Comparison of ENCODE assay signal across 12 cellular contexts in genomic region chr5:1106385-1107166, GRCh38. TPM values are rescaled to one million over a fixed set of nuclear protein-coding genes. Genes with fewer than 3 reads are reported as not detected.
DNase-seq lines count a peak whose midpoint lies in the region; ATAC-seq and TF ChIP-seq lines count a peak whose summit lies in the region.
"Had no signal": no experiment of that assay in that cellular context is flagged by ENCODE, and none has a peak within 500 bp of the region (broad histone marks: within the 10 kb centered on the region; RNA-seq: fewer than 3 reads in every experiment).

No MANE protein-coding gene starts in this region.

- no peak for TF ChIP-seq EP300 in esophagus muscularis mucosa (IDR thresholded peaks at IDR 0.05)

- H3K27ac ChIP-seq in esophagus muscularis mucosa (replicated peaks in 1 of 4) = peak overlapping the region in 3 of 4 donors; percentile 46 to 70 (median 68)
- H3K27ac ChIP-seq: KMS-11, parathyroid adenoma had no signal

- CTCF ChIA-PET in activated CD4-positive, alpha-beta memory T cell treated with anti-CD3 and anti-CD28 coated beads, Interleukin-2, amount 10 ng/mL, durations not matched to agents 7 days and 5 days (lab: Charles Lee) = interaction anchor here (1.5 kb wide), 1 partner anchor 34 kb away, joined by 10 read pairs; no protein-coding TSS in a partner anchor
- CTCF ChIA-PET in activated CD4-positive, alpha-beta memory T cell treated with anti-CD3 and anti-CD28 coated beads for 36 hours (lab: Charles Lee) = no interaction called here
- CTCF ChIA-PET in activated B cell treated with CpG ODN at 0.5 μM for 24 hours (lab: Charles Lee) (interaction anchor here (1.2 kb wide), 1 partner anchor 27 kb away, joined by 3 read pairs; no protein-coding TSS in a partner anchor), GM10248 (lab: Yijun Ruan, JAX) (interaction anchor here (1.1 to 1.4 kb wide), 4 partner anchors 10 to 111 kb away, joined by 3 to 4 read pairs (median 4); no protein-coding TSS in a partner anchor)

- H3K4me3 ChIP-seq in esophagus muscularis mucosa = no peak overlapping the region

- 82% methylated on average over 23 of the region's 23 CpGs for WGBS in esophagus muscularis mucosa

- ATAC-seq in activated B cell treated with CpG ODN at 0.5 μM for 24 hours (ENCODE audit: low read depth) = no peak
- ATAC-seq in HG03469 (IDR thresholded peaks at IDR 0.05; ENCODE audit: unreplicated experiment) = no peak

- intact Hi-C loops in activated CD4-positive, alpha-beta memory T cell treated with anti-CD3 and anti-CD28 coated beads for 36 hours (cut with micrococcal nuclease) = no loop called here
- intact Hi-C loops in activated B cell treated with CpG ODN at 0.5 μM for 24 hours (cut with micrococcal nuclease) (no loop called here), esophagus muscularis mucosa (cut with DNase I) (no loop called here)

- no peak for DNase-seq in activated CD4-positive, alpha-beta memory T cell treated with anti-CD3 and anti-CD28 coated beads, Interleukin-2, amount 10 ng/mL, durations not matched to agents 7 days and 5 days
- DNase-seq in activated CD4-positive, alpha-beta memory T cell treated with anti-CD3 and anti-CD28 coated beads for 36 hours = no peak
- DNase-seq in activated B cell treated with CpG ODN at 0.5 μM for 24 hours (no peak), esophagus muscularis mucosa (ENCODE audit: extremely low spot score) (no peak), GM10248 (ENCODE audit: extremely low spot score) (no peak), NCI-H128 (lab: John Stamatoyannopoulos, UW; ENCODE audit: unreplicated experiment) (no peak)
- DNase-seq in stimulated activated CD8-positive, alpha-beta memory T cell treated with anti-CD3 and anti-CD28 coated beads, Interleukin-4, amount 100 ng/mL, for 48 hours = peak; percentile 49
- DNase-seq: activated CD4-positive, CD25-positive, alpha-beta regulatory T cell; cerebellar nuclear complex had no signal

- no peaks in the 10 kb centered on the region for H3K9me3 ChIP-seq in esophagus muscularis mucosa

- H3K4me3 Mint-ChIP-seq in activated CD4-positive, alpha-beta memory T cell treated with anti-CD3 and anti-CD28 coated beads, Interleukin-2, amount 10 ng/mL, durations not matched to agents 7 days and 5 days = no peak overlapping the region
- no peak overlapping the region for H3K4me3 Mint-ChIP-seq in activated CD4-positive, alpha-beta memory T cell treated with anti-CD3 and anti-CD28 coated beads for 36 hours
- H3K4me3 Mint-ChIP-seq in activated B cell treated with CpG ODN at 0.5 μM for 24 hours = peak overlapping the region; percentile 11

- peaks cover 4% of the 10 kb centered on the region for H3K36me3 Mint-ChIP-seq in activated CD4-positive, alpha-beta memory T cell treated with anti-CD3 and anti-CD28 coated beads, Interleukin-2, amount 10 ng/mL, durations not matched to agents 7 days and 5 days (ENCODE audit: low read depth)
- H3K36me3 Mint-ChIP-seq in activated CD4-positive, alpha-beta memory T cell treated with anti-CD3 and anti-CD28 coated beads for 36 hours = no peaks in the 10 kb centered on the region
- H3K36me3 Mint-ChIP-seq in activated B cell treated with CpG ODN at 0.5 μM for 24 hours (ENCODE audit: low read depth) = peaks cover 2% of the 10 kb centered on the region

- H3K4me1 ChIP-seq in esophagus muscularis mucosa = peaks cover 84 to 95% (median 91%) of the 10 kb centered on the region in 4 donors

- H3K27me3 Mint-ChIP-seq in activated CD4-positive, alpha-beta memory T cell treated with anti-CD3 and anti-CD28 coated beads, Interleukin-2, amount 10 ng/mL, durations not matched to agents 7 days and 5 days = peaks cover 1% of the 10 kb centered on the region
- H3K27me3 Mint-ChIP-seq in activated CD4-positive, alpha-beta memory T cell treated with anti-CD3 and anti-CD28 coated beads for 36 hours = no peaks in the 10 kb centered on the region
- no peaks in the 10 kb centered on the region for H3K27me3 Mint-ChIP-seq in activated B cell treated with CpG ODN at 0.5 μM for 24 hours

- H3K4me1 Mint-ChIP-seq in activated CD4-positive, alpha-beta memory T cell treated with anti-CD3 and anti-CD28 coated beads, Interleukin-2, amount 10 ng/mL, durations not matched to agents 7 days and 5 days = peaks cover 61% of the 10 kb centered on the region
- peaks cover 56% of the 10 kb centered on the region for H3K4me1 Mint-ChIP-seq in activated CD4-positive, alpha-beta memory T cell treated with anti-CD3 and anti-CD28 coated beads for 36 hours (ENCODE audit: low read depth)
- peaks cover 69% of the 10 kb centered on the region for H3K4me1 Mint-ChIP-seq in activated B cell treated with CpG ODN at 0.5 μM for 24 hours

- H3K27me3 ChIP-seq in esophagus muscularis mucosa = no peaks in the 10 kb centered on the region

- H3K36me3 ChIP-seq in esophagus muscularis mucosa = peaks cover 0 to 7% (median 0%) of the 10 kb centered on the region in 4 donors

- TF ChIP-seq CTCF in activated B cell treated with CpG ODN at 0.5 μM for 24 hours (IDR thresholded peaks at IDR 0.05) = no peak
- TF ChIP-seq CTCF in esophagus muscularis mucosa (IDR thresholded peaks at IDR 0.05) = no peak
- TF ChIP-seq CTCF in GM10248 (IDR thresholded peaks at IDR 0.05; ENCODE audit: control extremely low read depth, extremely low read depth, low read depth, missing control alignments) = no peak

- POLR2A ChIA-PET in activated CD4-positive, alpha-beta memory T cell treated with anti-CD3 and anti-CD28 coated beads, Interleukin-2, amount 10 ng/mL, durations not matched to agents 7 days and 5 days (lab: Charles Lee) = interaction anchor here (0.6 to 1.5 kb wide), 5 partner anchors 12 to 563 kb away, joined by 3 to 6 read pairs (median 4); no protein-coding TSS in a partner anchor
- POLR2A ChIA-PET in activated CD4-positive, alpha-beta memory T cell treated with anti-CD3 and anti-CD28 coated beads for 36 hours (lab: Charles Lee) = no interaction called here
- POLR2A ChIA-PET in activated B cell treated with CpG ODN at 0.5 μM for 24 hours (lab: Charles Lee) (interaction anchor here (0.8 to 1.9 kb wide), 3 partner anchors 27 to 398 kb away, joined by 3 to 8 read pairs (median 5); no protein-coding TSS in a partner anchor), GM10248 (lab: Yijun Ruan, JAX) (no interaction called here)

- no peak for TF ChIP-seq POLR2A in esophagus muscularis mucosa (IDR thresholded peaks at IDR 0.05; ENCODE audit: low read depth)

- H3K27ac Mint-ChIP-seq in activated CD4-positive, alpha-beta memory T cell treated with anti-CD3 and anti-CD28 coated beads, Interleukin-2, amount 10 ng/mL, durations not matched to agents 7 days and 5 days = peak overlapping the region; percentile 94
- H3K27ac Mint-ChIP-seq in activated CD4-positive, alpha-beta memory T cell treated with anti-CD3 and anti-CD28 coated beads for 36 hours = no peak overlapping the region
- H3K27ac Mint-ChIP-seq in activated B cell treated with CpG ODN at 0.5 μM for 24 hours = no peak overlapping the region

- H3K9me3 Mint-ChIP-seq in activated CD4-positive, alpha-beta memory T cell treated with anti-CD3 and anti-CD28 coated beads, Interleukin-2, amount 10 ng/mL, durations not matched to agents 7 days and 5 days = no peaks in the 10 kb centered on the region
- H3K9me3 Mint-ChIP-seq in activated CD4-positive, alpha-beta memory T cell treated with anti-CD3 and anti-CD28 coated beads for 36 hours = no peaks in the 10 kb centered on the region
- no peaks in the 10 kb centered on the region for H3K9me3 Mint-ChIP-seq in activated B cell treated with CpG ODN at 0.5 μM for 24 hours

RNA-seq across cellular contexts. Expression of gene SLC12A7, which starts 5.3 kb away (rescaled TPM):
- total RNA-seq in activated CD4-positive, alpha-beta memory T cell treated with anti-CD3 and anti-CD28 coated beads, Interleukin-2, amount 10 ng/mL, durations not matched to agents 7 days and 5 days = 10 to 100 TPM; 32.6 to 34.2 TPM
- 10 to 100 TPM; 10.1 to 10.8 TPM for total RNA-seq in activated CD4-positive, alpha-beta memory T cell treated with anti-CD3 and anti-CD28 coated beads for 36 hours
- 21.8 and 23.3 TPM in 2 replicates for total RNA-seq in activated B cell treated with CpG ODN at 0.5 μM for 24 hours
- total RNA-seq in esophagus muscularis mucosa = 10 to 100 TPM; 21.6 to 35.8 (median 25.4) TPM

Comparison
In these comparisons a context has a peak if more than half of its experiments do, and no peak if none do; other contexts are left out.
1. POLR2A ChIA-PET loops: an anchor here in activated CD4-positive, alpha-beta memory T cell treated with anti-CD3 and anti-CD28 coated beads, Interleukin-2, amount 10 ng/mL, durations not matched to agents 7 days and 5 days (0.6 to 1.5 kb wide) and activated B cell treated with CpG ODN at 0.5 μM for 24 hours (0.8 to 1.9 kb wide); none called in activated CD4-positive, alpha-beta memory T cell treated with anti-CD3 and anti-CD28 coated beads for 36 hours and GM10248.